8 cellular contexts compared by ENCODE assay signal in the genomic region with DNA sequence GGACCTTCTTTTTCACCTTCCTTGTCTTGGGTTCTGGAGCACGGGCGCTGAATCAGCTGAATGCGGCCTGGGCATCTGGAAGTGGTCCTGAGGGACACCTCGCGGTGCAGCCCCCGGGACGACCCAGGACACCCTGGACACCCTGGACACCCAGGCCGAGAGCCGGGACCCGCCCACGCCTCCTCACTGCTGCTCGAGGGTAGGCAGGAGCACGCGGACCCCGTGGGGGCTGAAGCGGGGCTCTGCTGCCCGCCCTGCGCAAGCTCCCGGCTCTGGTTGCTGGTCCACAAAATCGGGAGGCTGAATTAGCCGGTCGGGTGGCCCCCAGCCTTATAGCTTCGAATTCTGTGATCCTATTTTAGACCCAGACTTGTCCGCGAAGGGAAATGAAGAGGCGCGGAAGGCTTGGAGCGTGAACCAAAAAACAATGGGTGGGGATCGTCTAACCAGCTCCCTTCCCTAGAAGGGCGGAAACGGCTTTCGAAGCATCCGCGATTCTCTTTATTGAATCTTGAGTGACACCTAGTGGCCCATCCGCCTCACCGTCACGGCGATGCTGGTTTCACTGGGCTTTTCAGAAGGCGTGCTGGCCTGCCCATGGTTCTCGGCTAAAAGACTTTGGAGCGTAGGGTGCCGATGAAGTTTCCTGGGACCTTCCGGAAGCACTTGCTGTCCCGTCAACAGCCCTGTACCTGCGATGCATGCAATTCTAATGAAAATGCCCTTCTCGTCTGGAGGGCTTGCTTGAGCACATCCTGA.
DNase-seq lines count a peak whose midpoint lies in the region; ATAC-seq and TF ChIP-seq lines count a peak whose summit lies in the region.

No MANE protein-coding gene starts in this region.

- peak overlapping the region; percentile 63 for H3K4me3 ChIP-seq in choroid plexus epithelial cell (ENCODE audit: low read depth, low read length)

- ATAC-seq in HG03439 (IDR thresholded peaks at IDR 0.05; ENCODE audit: unreplicated experiment): peak; percentile 83

- peak; percentile 83 for DNase-seq in AG20443 (ENCODE audit: low spot score)
- DNase-seq in GM19238 (ENCODE audit: insufficient read length, low spot score): peak; percentile 63
- DNase-seq in NCI-H446 treated with DMSO at 0.1 percent for 48 hours (lab: John Stamatoyannopoulos, UW): peak; percentile 84
- DNase-seq in activated CD4-positive, alpha-beta T cell treated with anti-CD3 and anti-CD28 coated beads for 24 hours (ENCODE audit: low read depth in 2 of 2): peak; percentile 76 to 80
- DNase-seq in choroid plexus epithelial cell (ENCODE audit: low read depth): peak; percentile 88
- DNase-seq in kidney tubule cell (ENCODE audit: low spot score): peak; percentile 88
- DNase-seq in stimulated activated CD4-positive, alpha-beta T cell treated with anti-CD3 and anti-CD28 coated beads, Interleukin-1b, Interleukin-23, amount 100 ng/mL, for 1 hour (ENCODE audit: low read depth in 2 of 2): peak; percentile 63 to 64

- TF ChIP-seq CTCF in choroid plexus epithelial cell (conservative IDR thresholded peaks at IDR 0.05; ENCODE audit: low read depth, low read length): peak; percentile 86

Comparison
In these comparisons a context has a peak if more than half of its experiments do, and no peak if none do; other contexts are left out.
1. Peak in every context shown above with its lines: DNase-seq, ATAC-seq and H3K4me3 ChIP-seq.